Comparison of ENCODE assay signal across 18 cellular contexts in the genomic region with DNA sequence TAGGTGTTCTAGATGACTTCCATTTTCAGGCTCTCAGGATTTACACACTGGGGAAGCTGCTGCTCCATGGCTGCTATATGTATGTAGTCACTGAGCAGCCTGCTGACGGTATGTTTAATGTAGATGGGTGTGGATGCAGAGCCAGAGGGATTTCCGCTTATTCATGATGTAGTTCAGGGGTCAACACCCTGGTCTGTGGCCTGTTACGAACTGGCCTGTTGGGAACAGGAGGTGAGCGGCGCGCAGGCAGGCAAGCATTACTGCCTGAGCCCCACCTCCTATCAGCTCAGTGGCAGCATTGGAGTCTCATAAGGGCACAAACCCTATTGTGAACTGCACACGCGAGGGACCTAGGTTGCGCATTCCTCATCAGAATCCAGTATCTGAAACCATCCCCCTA. TPM values are rescaled to one million over a fixed set of nuclear protein-coding genes. Genes with fewer than 3 reads are reported as not detected.
DNase-seq lines count a peak whose midpoint lies in the region; ATAC-seq, FAIRE-seq and TF ChIP-seq lines count a peak whose summit lies in the region.
"Had no signal": no experiment of that assay in that cellular context is flagged by ENCODE, and none has a peak within 500 bp of the region (broad histone marks: within the 10 kb centered on the region; RNA-seq: fewer than 3 reads in every experiment).

No MANE protein-coding gene starts in this region.

- H3K9ac ChIP-seq in K562 (ENCODE audit: insufficient read depth in 1 of 2, low read depth in 2 of 2, low read length in 2 of 2), result 0 out of 4 replicates have a peak overlapping the region, but pooled peaks of 1 of the 2 experiments have one; percentile 10
- H3K9ac ChIP-seq: BLaER1 had no signal

- intact Hi-C loops in Calu3 (cut with micrococcal nuclease; ENCODE audit: unreplicated experiment), result no loop called here
- intact Hi-C loops in K562 (cut with micrococcal nuclease), result no loop called here
- intact Hi-C loops in aorta (cut with DNase I), result no loop called here

- in situ Hi-C loops in K562 (cut with MboI), result no loop called here

- peak; percentile 6 for DNase-seq in activated T-cell treated with anti-CD3 and anti-CD28 coated beads, Interleukin-2, amount 50 U/mL, for 1 hour
- DNase-seq in activated T-cell treated with anti-CD3 and anti-CD28 coated beads for 4 hours, result no peak
- DNase-seq in Calu3, result no peak
- DNase-seq in K562 (ENCODE audit: extremely low read depth in 1 of 4, low spot score in 3 of 4), result peak in 2 of 4 experiments; percentile 46 to 48
- no peak for DNase-seq in nephron progenitor cell
- no peak for DNase-seq in aorta
- no peak for DNase-seq in RWPE1 (ENCODE audit: low spot score)
- DNase-seq: CD8-positive, alpha-beta T cell; DMS53; EL; GOT3; NCI-H1105 treated with DMSO at 0.1 percent for 48 hours; NCI-H1694 treated with DMSO at 0.1 percent for 48 hours had no signal

- H3K4me3 Mint-ChIP-seq in Calu3 (ENCODE audit: low read depth, unreplicated experiment) (no peak overlapping the region), nephron progenitor cell (no peak overlapping the region)
- H3K4me3 Mint-ChIP-seq: CD8-positive, alpha-beta T cell had no signal

- TF ChIP-seq RAD21 in K562 (CRISPR knock-in tag; conservative IDR thresholded peaks at IDR 0.05 in 1 of 2, IDR thresholded peaks at IDR 0.05 in 1 of 2), result no peak

- H3K4me3 ChIP-seq in K562 (no peak overlapping the region), aorta (ENCODE audit: low read length in 2 of 2) (no peak overlapping the region)
- H3K4me3 ChIP-seq: BLaER1, Peyer's patch had no signal

- H3K27ac ChIP-seq in K562 (ENCODE audit: extremely low read depth, low read depth, low read length), result no peak overlapping the region
- H3K27ac ChIP-seq in aorta (ENCODE audit: low read depth in 1 of 2, low read length in 2 of 2), result no peak overlapping the region
- H3K27ac ChIP-seq in RWPE1, result no peak overlapping the region
- H3K27ac ChIP-seq: BLaER1, Peyer's patch had no signal

- H3K27ac Mint-ChIP-seq in Calu3 (ENCODE audit: unreplicated experiment) (peak overlapping the region; percentile 14), nephron progenitor cell (peak overlapping the region; percentile 86)
- H3K27ac Mint-ChIP-seq: CD8-positive, alpha-beta T cell had no signal

- peaks cover 31% of the 10 kb centered on the region for H4K20me1 ChIP-seq in K562 (replicated peaks; ENCODE audit: control insufficient read depth, insufficient read depth, low read length)

- CTCF ChIA-PET in Calu3 (lab: Charles Lee), result no interaction called here
- CTCF ChIA-PET in K562 (lab: Yijun Ruan, JAX; ENCODE audit: low intra/inter-chr PET ratio), result interaction anchor here (0.7 kb wide), 1 partner anchor 23 kb away, joined by 8 read pairs; no protein-coding TSS in a partner anchor
- CTCF ChIA-PET in RWPE1 (lab: Yijun Ruan, JAX), result no interaction called here

- H3K79me2 ChIP-seq in K562 (ENCODE audit: control insufficient read depth, insufficient read depth, low read length), result peaks cover 75% of the 10 kb centered on the region

- no peak for TF ChIP-seq EP300 in K562 (IDR thresholded peaks at IDR 0.05; ENCODE audit: low read length)

- H3K27me3 Mint-ChIP-seq in Calu3 (ENCODE audit: unreplicated experiment) (no peaks in the 10 kb centered on the region), nephron progenitor cell (ENCODE audit: low read depth, poor library complexity) (no peaks in the 10 kb centered on the region)

- no peak overlapping the region for H3K4me2 ChIP-seq in K562 (ENCODE audit: insufficient read depth, low read length)
- H3K4me2 ChIP-seq: BLaER1 had no signal

- TF ChIP-seq POLR2A in K562 (conservative IDR thresholded peaks at IDR 0.05), result no peak; the same call in 1 of the 2 replicates

- 84% methylated on average over 9 of the region's 9 CpGs for WGBS in K562 (ENCODE audit: insufficient coverage, low coverage, missing lambda C conversion rate)
- WGBS in aorta, 2 donors, result 93 to 94% methylated on average over 9 of the region's 9 CpGs

- H3K9me3 Mint-ChIP-seq in Calu3 (ENCODE audit: low read depth, unreplicated experiment) (no peaks in the 10 kb centered on the region), nephron progenitor cell (no peaks in the 10 kb centered on the region)
- H3K9me3 Mint-ChIP-seq: CD8-positive, alpha-beta T cell had no signal

- peaks cover 0 to 3% of the 10 kb centered on the region in 2 experiments; a peak in 2 of 5 replicates for H3K4me1 ChIP-seq in K562 (replicated peaks in 1 of 2; ENCODE audit: control insufficient read depth in 2 of 2, insufficient read depth in 2 of 2, low read length in 2 of 2)
- peaks cover 0 to 2% of the 10 kb centered on the region in 2 donors for H3K4me1 ChIP-seq in aorta (ENCODE audit: control insufficient read depth in 1 of 2, insufficient read depth in 2 of 2, low read length in 2 of 2)
- H3K4me1 ChIP-seq: Peyer's patch had no signal

- H2AFZ ChIP-seq in K562 (ENCODE audit: low read depth, low read length), result no peak overlapping the region

- POLR2A ChIA-PET in K562 (lab: Yijun Ruan, JAX), result interaction anchor here (0.8 to 0.9 kb wide), 2 partner anchors 11 to 15 kb away, joined by 4 read pairs; no protein-coding TSS in a partner anchor
- POLR2A ChIA-PET in RWPE1 (lab: Yijun Ruan, JAX; ENCODE audit: low non-redundant PET), result no interaction called here

- H3K36me3 Mint-ChIP-seq in Calu3 (ENCODE audit: insufficient read depth, unreplicated experiment), result peaks cover 65% of the 10 kb centered on the region
- H3K36me3 Mint-ChIP-seq in nephron progenitor cell (ENCODE audit: low read depth), result peaks cover 88% of the 10 kb centered on the region

- H3K9me3 ChIP-seq in K562 (replicated peaks; ENCODE audit: control insufficient read depth, insufficient read depth, low read depth, low read length), result no peaks in the 10 kb centered on the region
- no peaks in the 10 kb centered on the region for H3K9me3 ChIP-seq in aorta (ENCODE audit: control insufficient read depth, low read length)
- H3K9me3 ChIP-seq: BLaER1, Peyer's patch had no signal

- H3K4me1 Mint-ChIP-seq in Calu3 (ENCODE audit: low read depth, unreplicated experiment) (no peaks in the 10 kb centered on the region), nephron progenitor cell (peaks cover 5% of the 10 kb centered on the region)

- peak; percentile 55 for ATAC-seq in K562
- no peak for ATAC-seq in aorta (ENCODE audit: low FRiP score)
- ATAC-seq: CD8-positive, alpha-beta T cell; Right ventricle myocardium inferior had no signal

- H3K36me3 ChIP-seq in K562 (ENCODE audit: control insufficient read depth, insufficient read depth, low read length), result peaks cover 100% of the 10 kb centered on the region
- peaks cover 8 to 13% of the 10 kb centered on the region in 2 donors for H3K36me3 ChIP-seq in aorta (ENCODE audit: control insufficient read depth in 1 of 2, insufficient read depth in 2 of 2, low read length in 1 of 2)

- BruUV-seq in Calu3 (replicated peaks; lab: Mats Ljungman, UMichigan), result no TSS peak
- BruUV-seq in K562 (replicated peaks; lab: Mats Ljungman, UMichigan), result no TSS peak

- FAIRE-seq in K562 (lab: Jason Lieb, UNC), result no peak
- FAIRE-seq: GM12891, GM19239 had no signal

- peaks cover 11% of the 10 kb centered on the region for H3K9me1 ChIP-seq in K562 (ENCODE audit: control insufficient read depth, insufficient read depth, low read length)

- no peaks in the 10 kb centered on the region for H3K27me3 ChIP-seq in K562 (ENCODE audit: control insufficient read depth in 2 of 2, insufficient read depth in 2 of 2, low read length in 2 of 2)
- H3K27me3 ChIP-seq in aorta (ENCODE audit: control insufficient read depth in 1 of 2, insufficient read depth in 2 of 2, low read length in 1 of 2), result no peaks in the 10 kb centered on the region
- H3K27me3 ChIP-seq: BLaER1, Peyer's patch had no signal

- TF ChIP-seq CTCF in Calu3 (IDR thresholded peaks at IDR 0.05; ENCODE audit: unreplicated experiment) (no peak), K562 (IDR thresholded peaks at IDR 0.05 in 2 of 3, conservative IDR thresholded peaks at IDR 0.05 in 1 of 3; ENCODE audit: insufficient read depth in 2 of 3, low read depth in 1 of 3, low read length in 3 of 3) (no peak), nephron progenitor cell (IDR thresholded peaks at IDR 0.05) (no peak), RWPE1 (conservative IDR thresholded peaks at IDR 0.05; ENCODE audit: low read depth) (no peak)

TF ChIP-seq in K562, 482 proteins besides CTCF, POLR2A, EP300 and RAD21 (continues in another document):
- TF ChIP-seq U2AF2 (optimal IDR thresholded peaks at IDR 0.05; ENCODE audit: low read depth, low read length), result no peak

RNA-seq across cellular contexts. Expression of gene DNAJB6, which starts 34.0 kb away (rescaled TPM):
- total RNA-seq in Calu3 (2022) (118 and 137 TPM in 2 replicates), K562 (2014; rRNA removed) (116 and 147 TPM in 2 replicates), K562 (2014; rRNA removed; fragmentation: Illumina TruSeq; extraction: Trizol) (135 and 158 TPM in 2 replicates), K562 (2015; rRNA removed; fragmentation: Illumina TruSeq; extraction: Trizol) (132 and 149 TPM in 2 replicates), K562 (2021) (128 and 131 TPM in 2 replicates), aorta (100 to 1,000 TPM; 130 to 143 TPM)
- 136 and 330 TPM in 2 replicates for total RNA-seq in K562 (2011; cell fraction: chromatin; rRNA removed; ENCODE audit: low replicate concordance)
- 82.5 and 83.7 TPM in 2 replicates for total RNA-seq in K562 (2011; cell fraction: nucleolus; rRNA removed)
- 139 and 175 TPM in 2 replicates for total RNA-seq in K562 (2011; cell fraction: nucleoplasm; rRNA removed)
- polyA plus RNA-seq in K562 (2011; rRNA removed) (63.1 and 84.5 TPM in 2 replicates), K562 (2014; fragmentation: Illumina TruSeq; extraction: Trizol) (158 and 225 TPM in 2 replicates), K562 (2014; fragmentation: Nextera tagmentation; extraction: Ambion mirVana) (100 to 1,000 TPM in 1 of 2 experiments, 10 to 100 TPM in 1; 96.6 to 100 TPM), K562 (2014; rRNA removed) (135 and 158 TPM in 2 replicates), aorta (100 to 1,000 TPM; 118 to 126 TPM)
- polyA plus RNA-seq in K562 (2011; cell fraction: cytosol; rRNA removed), result 30.0 and 41.8 TPM in 2 replicates
- polyA plus RNA-seq in K562 (2011; cell fraction: nucleus; rRNA removed), result 45.6 and 48.0 TPM in 2 replicates
- 109 and 130 TPM in 2 replicates for polyA plus RNA-seq in K562 (2012)
- polyA minus RNA-seq in K562 (2011; rRNA and poly(A)+ RNA removed), result 60.6 and 70.5 TPM in 2 replicates
- 59.2 and 63.5 TPM in 2 replicates for polyA minus RNA-seq in K562 (2011; cell fraction: cytosol; rRNA and poly(A)+ RNA removed)
- polyA minus RNA-seq in K562 (2011; cell fraction: nucleus; rRNA and poly(A)+ RNA removed), result 39.3 and 44.5 TPM in 2 replicates
